Comparison of ENCODE assay signal across 27 cellular contexts in the genomic region with DNA sequence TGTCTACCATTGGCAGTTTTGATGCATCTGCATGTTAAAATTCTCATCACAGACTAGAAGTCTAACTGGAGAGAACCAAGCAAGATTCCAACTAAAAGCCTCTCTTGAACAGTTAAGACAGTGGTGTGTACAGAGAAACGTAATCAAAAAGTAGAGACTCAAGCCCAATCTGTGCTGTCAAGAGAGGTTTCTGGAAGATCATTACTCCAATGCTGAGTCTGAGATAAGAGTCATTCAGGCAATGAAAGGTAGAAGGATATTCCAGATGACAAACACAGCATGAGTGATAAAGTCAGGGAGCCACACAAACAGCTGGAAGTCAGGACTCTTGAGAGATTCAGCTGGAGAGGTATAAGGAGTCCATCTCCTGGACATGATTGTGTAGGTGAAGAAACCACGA.
"Had no signal": no experiment of that assay in that cellular context is flagged by ENCODE, and none has a peak within 500 bp of the region (broad histone marks: within the 10 kb centered on the region; RNA-seq: fewer than 3 reads in every experiment).

No MANE protein-coding gene starts in this region.

- DNase-seq: stimulated activated CD4-positive, alpha-beta T cell treated with anti-CD3 and anti-CD28 coated beads, Interleukin-2, amount 100 ng/mL, for 48 hours; stimulated activated CD4-positive, alpha-beta T cell treated with anti-CD3 and anti-CD28 coated beads, Interleukin-4, amount 100 ng/mL, for 1 hour; stimulated activated CD4-positive, alpha-beta T cell treated with anti-CD3 and anti-CD28 coated beads, Interleukin-4, amount 100 ng/mL, for 24 hours; stimulated activated CD4-positive, alpha-beta T cell treated with anti-CD3 and anti-CD28 coated beads, Interleukin-4, amount 100 ng/mL, for 4 hours; stimulated activated CD8-positive, alpha-beta memory T cell treated with anti-CD3 and anti-CD28 coated beads, Interleukin-4, amount 100 ng/mL, for 48 hours; stimulated activated naive B cell treated with anti-CD40 and anti-IgM and Interleukin-4, amounts not matched to agents 10 μg/mL and 1 μg/mL and 100 μg/mL, for 72 hours; stimulated activated naive CD4-positive, alpha-beta T cell; stimulated activated naive CD4-positive, alpha-beta T cell treated with Interleukin-2 at 50 U/mL for 16 hours; stimulated activated naive CD8-positive, alpha-beta T cell treated with anti-CD3 and anti-CD28 coated beads, Interleukin-15, amount 100 ng/mL, for 72 hours; stimulated activated naive CD8-positive, alpha-beta T cell treated with anti-CD3 and anti-CD28 coated beads, Interleukin-15, Interleukin-2, amounts not matched to agents 100 U/mL and 50 U/mL, for 24 hours; stomach; substantia nigra; testis; thyroid gland; tibial artery; transverse colon; trophoblast cell; upper lobe of left lung; upper lobe of right lung; uterus had no signal

- H3K4me3 ChIP-seq: stomach, suprapubic skin, testis, thoracic aorta, thyroid gland, tibial artery, tibial nerve, transverse colon, upper lobe of left lung, upper lobe of right lung, uterus, vagina had no signal

- FAIRE-seq: urothelium cell line had no signal

- H3K9me3 ChIP-seq: stomach, suprapubic skin, testis, thoracic aorta, thyroid gland, tibial artery, tibial nerve, transverse colon, upper lobe of left lung, upper lobe of right lung, uterus, vagina had no signal

- H3K27me3 ChIP-seq: stomach, suprapubic skin, testis, thyroid gland, tibial artery, tibial nerve, transverse colon, upper lobe of left lung, upper lobe of right lung, uterus, vagina had no signal

- H3K4me1 ChIP-seq: stomach, suprapubic skin, testis, thyroid gland, tibial artery, tibial nerve, transverse colon, upper lobe of left lung, upper lobe of right lung, uterus, vagina had no signal

- ATAC-seq: stimulated activated effector memory CD8-positive, alpha-beta T cell treated with anti-CD3 and anti-CD28 coated beads, Interleukin-12 subunit alpha, Interleukin-12 subunit beta, amount 100 ng/mL, for 72 hours; stimulated activated memory B cell treated with anti-CD40 and anti-IgM and Interleukin-4, amounts not matched to agents 10 μg/mL and 1 μg/mL and 100 μg/mL, for 72 hours; stimulated activated naive B cell treated with anti-CD40 and anti-IgM and Interleukin-4, amounts not matched to agents 10 μg/mL and 1 μg/mL and 100 μg/mL, for 72 hours; stimulated activated naive CD8-positive, alpha-beta T cell treated with anti-CD3 and anti-CD28 coated beads, Interleukin-15, amount 100 ng/mL, for 72 hours; stimulated activated naive CD8-positive, alpha-beta T cell treated with anti-CD3 and anti-CD28 coated beads, Interleukin-15, Interleukin-2, amounts not matched to agents 100 U/mL and 50 U/mL, for 24 hours; upper lobe of right lung had no signal

- H3K27ac ChIP-seq: stomach, suprapubic skin, testis, thoracic aorta, thyroid gland, tibial artery, tibial nerve, transverse colon, upper lobe of left lung, upper lobe of right lung, uterus, vagina had no signal

- H3K36me3 ChIP-seq: stomach, suprapubic skin, thoracic aorta, thyroid gland, tibial artery, tibial nerve, transverse colon, upper lobe of left lung, upper lobe of right lung, uterus, vagina had no signal
